In the genomic region with DNA sequence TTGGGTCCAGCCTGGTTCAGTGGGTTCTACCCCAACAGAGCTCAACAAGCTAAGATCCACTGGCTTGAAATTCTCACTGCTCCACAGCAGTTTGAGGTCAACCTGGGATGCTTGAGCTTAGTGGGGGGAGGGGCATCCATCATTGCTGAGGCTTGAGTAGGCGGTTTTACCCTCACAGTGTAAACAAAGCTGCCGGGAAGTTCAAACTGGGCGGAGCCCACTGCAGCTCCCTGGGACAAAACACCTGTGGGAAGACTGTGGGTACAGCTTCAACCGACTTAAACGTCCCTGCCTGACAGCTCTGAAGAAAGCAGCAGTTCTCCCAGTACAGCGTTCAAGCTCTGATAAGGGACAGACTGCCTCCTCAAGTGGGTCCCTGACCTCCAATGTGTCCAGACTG, we compare ENCODE assay signal across 21 cellular contexts.
"Had no signal": no experiment of that assay in that cellular context is flagged by ENCODE, and none has a peak within 500 bp of the region (broad histone marks: within the 10 kb centered on the region; RNA-seq: fewer than 3 reads in every experiment).

No MANE protein-coding gene starts in this region.

- H3K27ac ChIP-seq: coronary artery, gastrocnemius medialis, heart right ventricle, left ventricle myocardium inferior, parathyroid adenoma, prostate gland, sigmoid colon, skin epidermis, stomach, thoracic aorta, transverse colon had no signal

- ATAC-seq: esophagus mucosa; gastrocnemius medialis; heart right ventricle; stimulated activated naive B cell treated with anti-CD40 and anti-IgM and Interleukin-4, amounts not matched to agents 10 μg/mL and 1 μg/mL and 100 μg/mL, for 72 hours had no signal

- H3K27me3 ChIP-seq: gastrocnemius medialis, heart right ventricle, sigmoid colon, stomach, transverse colon had no signal

- H3K9me3 ChIP-seq: gastrocnemius medialis, prostate gland, sigmoid colon, thoracic aorta, transverse colon had no signal

- H3K4me3 ChIP-seq: coronary artery, gastrocnemius medialis, heart right ventricle, left ventricle myocardium inferior, lung, prostate gland, sigmoid colon, skin epidermis, stomach, thoracic aorta, transverse colon had no signal

- H3K36me3 ChIP-seq: gastrocnemius medialis, heart right ventricle, left ventricle myocardium inferior, prostate gland, sigmoid colon, stomach, thoracic aorta, transverse colon had no signal

- H3K4me1 ChIP-seq: gastrocnemius medialis, heart right ventricle, left ventricle myocardium inferior, parathyroid adenoma, prostate gland, sigmoid colon, stomach, transverse colon had no signal

- DNase-seq: effector CD8-positive, alpha-beta T cell; gastrocnemius medialis; heart right ventricle; left ventricle myocardium inferior; mesenchymal stem cell; naive B cell; retina; sigmoid colon; stimulated activated CD4-positive, alpha-beta T cell treated with anti-CD3 and anti-CD28 coated beads, Interleukin-2, amount 100 ng/mL, for 24 hours; stimulated activated CD4-positive, alpha-beta T cell treated with anti-CD3 and anti-CD28 coated beads, Interleukin-4, amount 100 ng/mL, for 4 hours; stimulated activated naive B cell treated with anti-CD40 and anti-IgM and Interleukin-4, amounts not matched to agents 10 μg/mL and 1 μg/mL and 100 μg/mL, for 72 hours; stomach; substantia nigra; transverse colon had no signal
